13 cellular contexts compared by ENCODE assay signal in the genomic region with DNA sequence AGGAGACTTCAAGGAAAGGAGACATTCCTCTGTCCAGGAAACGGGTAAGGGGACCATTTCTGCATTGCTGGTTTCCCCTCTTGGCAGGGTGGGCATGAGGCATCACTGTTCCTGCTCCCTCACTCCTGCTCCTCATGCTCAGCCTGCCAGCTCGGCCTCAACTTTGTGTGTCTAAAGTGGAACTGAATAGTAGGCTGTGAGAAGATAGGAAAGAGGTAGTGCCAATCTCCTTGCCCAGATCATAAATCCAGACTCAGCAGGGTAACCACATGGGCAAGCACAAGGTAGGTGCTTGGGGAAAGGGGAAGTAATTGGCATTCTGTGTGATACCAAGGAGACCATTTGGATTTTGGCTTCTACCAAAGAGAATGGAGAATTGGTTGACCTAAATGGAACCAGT. TPM values are rescaled to one million over a fixed set of nuclear protein-coding genes. Genes with fewer than 3 reads are reported as not detected.
DNase-seq lines count a peak whose midpoint lies in the region; ATAC-seq, FAIRE-seq and TF ChIP-seq lines count a peak whose summit lies in the region.
"Had no signal": no experiment of that assay in that cellular context is flagged by ENCODE, and none has a peak within 500 bp of the region (broad histone marks: within the 10 kb centered on the region; RNA-seq: fewer than 3 reads in every experiment).

No MANE protein-coding gene starts in this region.

- H3K27ac ChIP-seq in naive thymus-derived CD4-positive, alpha-beta T cell (ENCODE audit: low read depth, low read length), result no peak overlapping the region
- H3K27ac ChIP-seq: PC-9, WERI-Rb-1 had no signal

- peak; percentile 35 for FAIRE-seq in GM12891 (lab: Jason Lieb, UNC)
- FAIRE-seq in urothelium cell line (lab: Jason Lieb, UNC), result no peak

- H3K4me1 Mint-ChIP-seq in CD14-positive monocyte, result peaks cover 86% of the 10 kb centered on the region
- H3K4me1 Mint-ChIP-seq in activated CD4-positive, alpha-beta memory T cell treated with anti-CD3 and anti-CD28 coated beads, Interleukin-2, amount 10 ng/mL, durations not matched to agents 7 days and 5 days, result peaks cover 72% of the 10 kb centered on the region
- H3K4me1 Mint-ChIP-seq in naive thymus-derived CD4-positive, alpha-beta T cell, result peaks cover 55 to 71% (median 62%) of the 10 kb centered on the region in 7 donors

- H3K36me3 Mint-ChIP-seq in CD14-positive monocyte, result peaks cover 32 to 39% of the 10 kb centered on the region in 2 donors
- peaks cover 53% of the 10 kb centered on the region for H3K36me3 Mint-ChIP-seq in activated CD4-positive, alpha-beta memory T cell treated with anti-CD3 and anti-CD28 coated beads, Interleukin-2, amount 10 ng/mL, durations not matched to agents 7 days and 5 days (ENCODE audit: low read depth)
- H3K36me3 Mint-ChIP-seq in naive thymus-derived CD4-positive, alpha-beta T cell, result peaks cover 0 to 33% (median 0%) of the 10 kb centered on the region in 5 donors
- H3K36me3 Mint-ChIP-seq: memory B cell had no signal

- CTCF ChIA-PET in activated CD4-positive, alpha-beta memory T cell treated with anti-CD3 and anti-CD28 coated beads, Interleukin-2, amount 10 ng/mL, durations not matched to agents 7 days and 5 days (lab: Charles Lee), result interaction anchor here (1.0 to 9.0 kb wide), 5 partner anchors 18 to 122 kb away, joined by 3 to 144 read pairs (median 5); partner anchors contain the start of genes ADCY4 and TINF2
- CTCF ChIA-PET in naive thymus-derived CD4-positive, alpha-beta T cell (lab: Charles Lee), result interaction anchor here (0.8 to 1.5 kb wide), 3 partner anchors 8 to 18 kb away, joined by 3 to 5 read pairs (median 5); no protein-coding TSS in a partner anchor

- ATAC-seq in naive thymus-derived CD4-positive, alpha-beta T cell, result no peak
- ATAC-seq in GM19467 (IDR thresholded peaks at IDR 0.05; ENCODE audit: unreplicated experiment), result no peak

- intact Hi-C loops in CD14-positive monocyte (cut with micrococcal nuclease), result loop anchor here in 1 of 2 donors (5.0 kb wide), 2 partner anchors 37 to 82 kb away; partner anchors contain the start of genes GMPR2 and NEDD8
- intact Hi-C loops in naive thymus-derived CD4-positive, alpha-beta T cell (cut with micrococcal nuclease), result loop anchor here in 1 of 2 donors (1.0 to 5.0 kb wide), 4 partner anchors 19 to 361 kb away; partner anchors contain the start of genes DHRS4 and RABGGTA

- H3K27me3 Mint-ChIP-seq in CD14-positive monocyte (ENCODE audit: low read depth in 3 of 3), result no peaks in the 10 kb centered on the region
- peaks cover 2% of the 10 kb centered on the region for H3K27me3 Mint-ChIP-seq in activated CD4-positive, alpha-beta memory T cell treated with anti-CD3 and anti-CD28 coated beads, Interleukin-2, amount 10 ng/mL, durations not matched to agents 7 days and 5 days
- H3K27me3 Mint-ChIP-seq in naive thymus-derived CD4-positive, alpha-beta T cell, result no peaks in the 10 kb centered on the region

- peak overlapping the region; percentile 81 to 95 for H3K4me3 Mint-ChIP-seq in CD14-positive monocyte
- H3K4me3 Mint-ChIP-seq in activated CD4-positive, alpha-beta memory T cell treated with anti-CD3 and anti-CD28 coated beads, Interleukin-2, amount 10 ng/mL, durations not matched to agents 7 days and 5 days, result peak overlapping the region; percentile 87
- peak overlapping the region; percentile 63 to 91 (median 82) for H3K4me3 Mint-ChIP-seq in naive thymus-derived CD4-positive, alpha-beta T cell
- H3K4me3 Mint-ChIP-seq: memory B cell had no signal

- POLR2A ChIA-PET in activated CD4-positive, alpha-beta memory T cell treated with anti-CD3 and anti-CD28 coated beads, Interleukin-2, amount 10 ng/mL, durations not matched to agents 7 days and 5 days (lab: Charles Lee), result interaction anchor here (0.8 to 9.3 kb wide), 10 partner anchors 10 to 200 kb away, joined by 3 to 97 read pairs (median 5); partner anchors contain the start of genes DCAF11, DHRS1, IRF9 and NOP9
- POLR2A ChIA-PET in naive thymus-derived CD4-positive, alpha-beta T cell (lab: Charles Lee), result interaction anchor here (0.6 to 8.8 kb wide), 7 partner anchors 10 to 166 kb away, joined by 3 to 79 read pairs (median 19); partner anchors contain the start of genes ADCY4, CBLN3, DHRS1 and KHNYN

- TF ChIP-seq CTCF in CD14-positive monocyte (IDR thresholded peaks at IDR 0.05), result no peak

- H3K4me1 ChIP-seq in naive thymus-derived CD4-positive, alpha-beta T cell (ENCODE audit: control insufficient read depth in 2 of 2, insufficient read depth in 2 of 2, low read length in 2 of 2), result peaks cover 53 to 55% of the 10 kb centered on the region in 2 donors

- H3K4me3 ChIP-seq in naive thymus-derived CD4-positive, alpha-beta T cell (ENCODE audit: low read length), result no peak overlapping the region
- H3K4me3 ChIP-seq: esophagus muscularis mucosa, PC-9 had no signal

- no peaks in the 10 kb centered on the region for H3K36me3 ChIP-seq in naive thymus-derived CD4-positive, alpha-beta T cell (ENCODE audit: control insufficient read depth in 2 of 3, insufficient read depth in 3 of 3, low read length in 3 of 3)

- no peak for DNase-seq in CD14-positive monocyte (ENCODE audit: low spot score)
- no peak for DNase-seq in GM12891 (ENCODE audit: insufficient read length, low spot score)
- no peak for DNase-seq in activated CD4-positive, alpha-beta memory T cell treated with anti-CD3 and anti-CD28 coated beads, Interleukin-2, amount 10 ng/mL, durations not matched to agents 7 days and 5 days
- no peak for DNase-seq in naive thymus-derived CD4-positive, alpha-beta T cell
- no peak for DNase-seq in cerebellar nuclear complex (lab: John Stamatoyannopoulos, UW)
- DNase-seq in SK-N-DZ (ENCODE audit: low spot score), result no peak
- DNase-seq in urothelium cell line (ENCODE audit: low spot score), result no peak
- DNase-seq: NCI-H2171, PC-9, WERI-Rb-1 had no signal

- H3K9me3 ChIP-seq in naive thymus-derived CD4-positive, alpha-beta T cell (ENCODE audit: control insufficient read depth in 2 of 3, low read length in 3 of 3), result no peaks in the 10 kb centered on the region
- H3K9me3 ChIP-seq: esophagus muscularis mucosa had no signal

- TF ChIP-seq POLR2A in GM12891 (IDR thresholded peaks at IDR 0.05; ENCODE audit: low read depth, low read length), result no peak

- no peaks in the 10 kb centered on the region for H3K27me3 ChIP-seq in naive thymus-derived CD4-positive, alpha-beta T cell (ENCODE audit: control insufficient read depth in 2 of 2, insufficient read depth in 2 of 2, low read length in 2 of 2)

- H3K27ac Mint-ChIP-seq in CD14-positive monocyte, result peak overlapping the region; percentile 95 to 99 (median 98)
- H3K27ac Mint-ChIP-seq in activated CD4-positive, alpha-beta memory T cell treated with anti-CD3 and anti-CD28 coated beads, Interleukin-2, amount 10 ng/mL, durations not matched to agents 7 days and 5 days, result peak overlapping the region; percentile 96
- peak overlapping the region; percentile 31 to 92 (median 88) for H3K27ac Mint-ChIP-seq in naive thymus-derived CD4-positive, alpha-beta T cell
- H3K27ac Mint-ChIP-seq: memory B cell had no signal

- peaks cover 0 to 2% (median 0%) of the 10 kb centered on the region in 7 donors for H3K9me3 Mint-ChIP-seq in CD14-positive monocyte
- no peaks in the 10 kb centered on the region for H3K9me3 Mint-ChIP-seq in activated CD4-positive, alpha-beta memory T cell treated with anti-CD3 and anti-CD28 coated beads, Interleukin-2, amount 10 ng/mL, durations not matched to agents 7 days and 5 days
- H3K9me3 Mint-ChIP-seq in naive thymus-derived CD4-positive, alpha-beta T cell, result no peaks in the 10 kb centered on the region
- H3K9me3 Mint-ChIP-seq: memory B cell had no signal

RNA-seq across cellular contexts. Expression of gene LTB4R, which starts 2.6 kb away (rescaled TPM):
- 10 to 100 TPM; 51.5 to 87.3 TPM for polyA plus RNA-seq in CD14-positive monocyte
- polyA plus RNA-seq in GM12891 (2012; ENCODE audit: low read depth, missing spikeins), result 5.5 TPM
- total RNA-seq in activated CD4-positive, alpha-beta memory T cell treated with anti-CD3 and anti-CD28 coated beads, Interleukin-2, amount 10 ng/mL, durations not matched to agents 7 days and 5 days, result 10 to 100 TPM; 36.1 to 37.9 TPM
- 10 to 100 TPM; 14.1 to 28.8 (median 26.3) TPM for total RNA-seq in naive thymus-derived CD4-positive, alpha-beta T cell
- polyA plus RNA-seq in naive thymus-derived CD4-positive, alpha-beta T cell, result 1 to 10 TPM; 9.1 to 9.4 TPM
- polyA plus RNA-seq in SK-N-DZ (2014; cell fraction: cytosol; rRNA removed), result 3.2 and 6.4 TPM in 2 replicates
- 24.6 and 62.2 TPM in 2 replicates for polyA plus RNA-seq in SK-N-DZ (2014; cell fraction: nucleus; rRNA removed)

RNA-seq across cellular contexts. Expression of gene LTB4R2, which starts 4.0 kb away (rescaled TPM):
- 1 to 10 TPM; 2.7 to 2.9 TPM for polyA plus RNA-seq in CD14-positive monocyte
- 2.9 TPM for polyA plus RNA-seq in GM12891 (2012; ENCODE audit: low read depth, missing spikeins)
- total RNA-seq in activated CD4-positive, alpha-beta memory T cell treated with anti-CD3 and anti-CD28 coated beads, Interleukin-2, amount 10 ng/mL, durations not matched to agents 7 days and 5 days, result 10 to 100 TPM; 18.5 to 19.6 TPM
- 10 to 100 TPM; 13.9 to 26.8 (median 17.5) TPM for total RNA-seq in naive thymus-derived CD4-positive, alpha-beta T cell
- polyA plus RNA-seq in naive thymus-derived CD4-positive, alpha-beta T cell, result 1 to 10 TPM; 2.1 to 2.7 TPM
- 3.4 and 4.3 TPM in 2 replicates for polyA plus RNA-seq in SK-N-DZ (2014; cell fraction: cytosol; rRNA removed)
- 27.5 and 62.5 TPM in 2 replicates for polyA plus RNA-seq in SK-N-DZ (2014; cell fraction: nucleus; rRNA removed)

RNA-seq across cellular contexts. Expression of gene CIDEB, which starts 6.1 kb away (rescaled TPM):
- polyA plus RNA-seq in CD14-positive monocyte, result 10 to 100 TPM; 36.4 to 63.8 TPM
- polyA plus RNA-seq in GM12891 (2012; ENCODE audit: low read depth, missing spikeins), result 8.8 TPM
- total RNA-seq in activated CD4-positive, alpha-beta memory T cell treated with anti-CD3 and anti-CD28 coated beads, Interleukin-2, amount 10 ng/mL, durations not matched to agents 7 days and 5 days, result 10 to 100 TPM; 38.4 to 39.6 TPM
- total RNA-seq in naive thymus-derived CD4-positive, alpha-beta T cell, result 10 to 100 TPM; 16.4 to 31.5 (median 22.7) TPM
- 10 to 100 TPM; 18.7 to 19.3 TPM for polyA plus RNA-seq in naive thymus-derived CD4-positive, alpha-beta T cell
- polyA plus RNA-seq in SK-N-DZ (2014; cell fraction: cytosol; rRNA removed), result not detected in 2 replicates
- polyA plus RNA-seq in SK-N-DZ (2014; cell fraction: nucleus; rRNA removed), result 0.21 and 0.33 TPM in 2 replicates
- total RNA-seq: PC-9 had no signal

RNA-seq across cellular contexts. Expression of gene NOP9, which starts 14.3 kb away (rescaled TPM):
- 1 to 10 TPM; 1.2 to 1.3 TPM for polyA plus RNA-seq in CD14-positive monocyte
- polyA plus RNA-seq in GM12891 (2012; ENCODE audit: low read depth, missing spikeins), result 17.3 TPM
- 10 to 100 TPM; 25.8 to 27.7 TPM for total RNA-seq in activated CD4-positive, alpha-beta memory T cell treated with anti-CD3 and anti-CD28 coated beads, Interleukin-2, amount 10 ng/mL, durations not matched to agents 7 days and 5 days
- 10 to 100 TPM; 22.7 to 39.5 (median 29.8) TPM for total RNA-seq in naive thymus-derived CD4-positive, alpha-beta T cell
- polyA plus RNA-seq in naive thymus-derived CD4-positive, alpha-beta T cell, result 1 to 10 TPM; 1.7 to 1.8 TPM
- polyA plus RNA-seq in SK-N-DZ (2014; cell fraction: cytosol; rRNA removed), result 17.9 and 21.3 TPM in 2 replicates
- 16.8 and 18.6 TPM in 2 replicates for polyA plus RNA-seq in SK-N-DZ (2014; cell fraction: nucleus; rRNA removed)

RNA-seq across cellular contexts. Expression of gene DHRS1, which starts 14.3 kb away (rescaled TPM):
- 10 to 100 TPM; 31.6 to 48.8 TPM for polyA plus RNA-seq in CD14-positive monocyte
- 20.1 TPM for polyA plus RNA-seq in GM12891 (2012; ENCODE audit: low read depth, missing spikeins)
- 10 to 100 TPM; 31.6 to 33.4 TPM for total RNA-seq in activated CD4-positive, alpha-beta memory T cell treated with anti-CD3 and anti-CD28 coated beads, Interleukin-2, amount 10 ng/mL, durations not matched to agents 7 days and 5 days
- total RNA-seq in naive thymus-derived CD4-positive, alpha-beta T cell, result 10 to 100 TPM; 25.2 to 37.0 (median 33.3) TPM
- polyA plus RNA-seq in naive thymus-derived CD4-positive, alpha-beta T cell, result 10 to 100 TPM; 21.3 to 38.4 TPM
- 6.6 and 14.0 TPM in 2 replicates for polyA plus RNA-seq in SK-N-DZ (2014; cell fraction: cytosol; rRNA removed)
- polyA plus RNA-seq in SK-N-DZ (2014; cell fraction: nucleus; rRNA removed), result 23.3 and 31.0 TPM in 2 replicates
